In genomic region chr13:26219726-26220125, GRCh38 we compare ENCODE assay signal across 13 cellular contexts. TPM values are rescaled to one million over a fixed set of nuclear protein-coding genes. Genes with fewer than 3 reads are reported as not detected.
DNase-seq lines count a peak whose midpoint lies in the region; ATAC-seq and TF ChIP-seq lines count a peak whose summit lies in the region.
"Had no signal": no experiment of that assay in that cellular context is flagged by ENCODE, and none has a peak within 500 bp of the region (broad histone marks: within the 10 kb centered on the region; RNA-seq: fewer than 3 reads in every experiment).

No MANE protein-coding gene starts in this region.

- peak overlapping the region; percentile 91 for H3K4me2 ChIP-seq in smooth muscle cell
- H3K4me2 ChIP-seq: GM23338 had no signal

- CTCF ChIA-PET in activated CD4-positive, alpha-beta memory T cell treated with anti-CD3 and anti-CD28 coated beads for 36 hours (lab: Charles Lee) = interaction anchor here (1.5 to 9.3 kb wide), 3 partner anchors 34 to 479 kb away, joined by 3 to 73 read pairs (median 5); no protein-coding TSS in a partner anchor

- no peaks in the 10 kb centered on the region for H3K9me3 ChIP-seq in smooth muscle cell (replicated peaks; ENCODE audit: low read depth)
- no peaks in the 10 kb centered on the region for H3K9me3 ChIP-seq in BE2C

- no peak for DNase-seq in activated T-cell treated with anti-CD3 and anti-CD28 coated beads, Interleukin-2, amount 50 U/mL, for 4 hours
- DNase-seq in activated T-cell treated with anti-CD3 and anti-CD28 coated beads for 4 hours (no peak), fibroblast of the aortic adventitia (ENCODE audit: low read depth) (peak; percentile 24), smooth muscle cell (lab: John Stamatoyannopoulos, UW; ENCODE audit: unreplicated experiment) (no peak), BE2C (no peak)
- DNase-seq in activated CD4-positive, alpha-beta memory T cell treated with anti-CD3 and anti-CD28 coated beads for 36 hours = no peak
- DNase-seq in stimulated activated naive B cell treated with anti-CD40 and anti-IgM and Interleukin-4, amounts not matched to agents 10 μg/mL and 1 μg/mL and 100 μg/mL, for 72 hours = no peak
- DNase-seq: glutamatergic neuron, left ventricle myocardium superior, NCI-H1930, retina had no signal

- intact Hi-C loops in activated CD4-positive, alpha-beta memory T cell treated with anti-CD3 and anti-CD28 coated beads for 36 hours (cut with micrococcal nuclease) = no loop called here

- peaks cover 27% of the 10 kb centered on the region for H4K20me1 ChIP-seq in smooth muscle cell (ENCODE audit: low read depth)

- H3K27ac Mint-ChIP-seq in activated CD4-positive, alpha-beta memory T cell treated with anti-CD3 and anti-CD28 coated beads for 36 hours = no peak overlapping the region
- H3K27ac Mint-ChIP-seq in stimulated activated naive B cell treated with anti-CD40 and anti-IgM and Interleukin-4, amounts not matched to agents 10 μg/mL and 1 μg/mL and 100 μg/mL, for 72 hours = no peak overlapping the region
- H3K27ac Mint-ChIP-seq: GM23338 had no signal

- H3K27ac ChIP-seq in smooth muscle cell (ENCODE audit: low read depth) = peak overlapping the region; percentile 98

- ATAC-seq in activated T-cell treated with anti-CD3 and anti-CD28 coated beads, Interleukin-2, amount 50 U/mL, for 4 hours = no peak
- no peak for ATAC-seq in HG02852 (IDR thresholded peaks at IDR 0.05; ENCODE audit: unreplicated experiment)
- ATAC-seq in stimulated activated naive B cell treated with anti-CD40 and anti-IgM and Interleukin-4, amounts not matched to agents 10 μg/mL and 1 μg/mL and 100 μg/mL, for 72 hours (replicated peaks) = no peak
- ATAC-seq: GM23338, left ventricle myocardium superior had no signal

- H3K27me3 ChIP-seq in smooth muscle cell (ENCODE audit: low read depth) (no peaks in the 10 kb centered on the region), BE2C (no peaks in the 10 kb centered on the region)

- peaks cover 37% of the 10 kb centered on the region for H3K36me3 ChIP-seq in smooth muscle cell (ENCODE audit: low read depth)
- H3K36me3 ChIP-seq in BE2C = peaks cover 23% of the 10 kb centered on the region

- H3K79me2 ChIP-seq in smooth muscle cell (ENCODE audit: low read depth) = peaks cover 27% of the 10 kb centered on the region

- H3K4me1 Mint-ChIP-seq in activated T-cell treated with anti-CD3 and anti-CD28 coated beads, Interleukin-2, amount 50 U/mL, for 4 hours (ENCODE audit: low read depth) = peaks cover 34% of the 10 kb centered on the region
- H3K4me1 Mint-ChIP-seq in activated CD4-positive, alpha-beta memory T cell treated with anti-CD3 and anti-CD28 coated beads for 36 hours (ENCODE audit: low read depth) = peaks cover 32% of the 10 kb centered on the region
- peaks cover 15 to 25% of the 10 kb centered on the region in 2 donors for H3K4me1 Mint-ChIP-seq in stimulated activated naive B cell treated with anti-CD40 and anti-IgM and Interleukin-4, amounts not matched to agents 10 μg/mL and 1 μg/mL and 100 μg/mL, for 72 hours

- peaks cover 22% of the 10 kb centered on the region for H3F3A ChIP-seq in smooth muscle cell (ENCODE audit: low read depth)

- no peak overlapping the region for H2AFZ ChIP-seq in smooth muscle cell (ENCODE audit: low read depth)
- H2AFZ ChIP-seq: GM23338 had no signal

- H3K9me3 Mint-ChIP-seq in activated T-cell treated with anti-CD3 and anti-CD28 coated beads, Interleukin-2, amount 50 U/mL, for 4 hours = no peaks in the 10 kb centered on the region
- H3K9me3 Mint-ChIP-seq in activated CD4-positive, alpha-beta memory T cell treated with anti-CD3 and anti-CD28 coated beads for 36 hours = no peaks in the 10 kb centered on the region
- no peaks in the 10 kb centered on the region for H3K9me3 Mint-ChIP-seq in stimulated activated naive B cell treated with anti-CD40 and anti-IgM and Interleukin-4, amounts not matched to agents 10 μg/mL and 1 μg/mL and 100 μg/mL, for 72 hours
- H3K9me3 Mint-ChIP-seq: GM23338 had no signal

- 26% methylated on average over 1 of the region's 1 CpG for WGBS in smooth muscle cell (ENCODE audit: low lambda C conversion rate)

- peak overlapping the region; percentile 91 for H3K4me3 Mint-ChIP-seq in activated T-cell treated with anti-CD3 and anti-CD28 coated beads, Interleukin-2, amount 50 U/mL, for 4 hours
- H3K4me3 Mint-ChIP-seq in activated CD4-positive, alpha-beta memory T cell treated with anti-CD3 and anti-CD28 coated beads for 36 hours = peak overlapping the region; percentile 94
- no peak overlapping the region for H3K4me3 Mint-ChIP-seq in stimulated activated naive B cell treated with anti-CD40 and anti-IgM and Interleukin-4, amounts not matched to agents 10 μg/mL and 1 μg/mL and 100 μg/mL, for 72 hours

- H3K36me3 Mint-ChIP-seq in activated T-cell treated with anti-CD3 and anti-CD28 coated beads, Interleukin-2, amount 50 U/mL, for 4 hours (ENCODE audit: insufficient read depth) = peaks cover 26% of the 10 kb centered on the region
- peaks cover 36% of the 10 kb centered on the region for H3K36me3 Mint-ChIP-seq in activated CD4-positive, alpha-beta memory T cell treated with anti-CD3 and anti-CD28 coated beads for 36 hours
- peaks cover 11 to 28% of the 10 kb centered on the region in 2 donors for H3K36me3 Mint-ChIP-seq in stimulated activated naive B cell treated with anti-CD40 and anti-IgM and Interleukin-4, amounts not matched to agents 10 μg/mL and 1 μg/mL and 100 μg/mL, for 72 hours

- peak overlapping the region; percentile 98 for H3K9ac ChIP-seq in smooth muscle cell (ENCODE audit: low read depth)

- no peak for TF ChIP-seq CTCF in fibroblast of the aortic adventitia (IDR thresholded peaks at IDR 0.05; ENCODE audit: insufficient read depth, low read length)
- no peak for TF ChIP-seq CTCF in smooth muscle cell (IDR thresholded peaks at IDR 0.05; ENCODE audit: borderline replicate concordance, insufficient read depth, poor library complexity, severe bottlenecking)
- no peak for TF ChIP-seq CTCF in BE2C (IDR thresholded peaks at IDR 0.05; ENCODE audit: low read depth, low read length)

- no peaks in the 10 kb centered on the region for H3K27me3 Mint-ChIP-seq in activated T-cell treated with anti-CD3 and anti-CD28 coated beads, Interleukin-2, amount 50 U/mL, for 4 hours (ENCODE audit: low read depth)
- no peaks in the 10 kb centered on the region for H3K27me3 Mint-ChIP-seq in activated CD4-positive, alpha-beta memory T cell treated with anti-CD3 and anti-CD28 coated beads for 36 hours
- H3K27me3 Mint-ChIP-seq in stimulated activated naive B cell treated with anti-CD40 and anti-IgM and Interleukin-4, amounts not matched to agents 10 μg/mL and 1 μg/mL and 100 μg/mL, for 72 hours = no peaks in the 10 kb centered on the region

- peaks cover 24% of the 10 kb centered on the region for H3K4me1 ChIP-seq in smooth muscle cell (ENCODE audit: low read depth)
- H3K4me1 ChIP-seq in BE2C = no peaks in the 10 kb centered on the region

- POLR2A ChIA-PET in activated CD4-positive, alpha-beta memory T cell treated with anti-CD3 and anti-CD28 coated beads for 36 hours (lab: Charles Lee) = no interaction called here

- H3K4me3 ChIP-seq in fibroblast of the aortic adventitia (ENCODE audit: low read depth, low read length) = no peak overlapping the region
- H3K4me3 ChIP-seq in smooth muscle cell = peak overlapping the region; percentile 95
- H3K4me3 ChIP-seq in BE2C (ENCODE audit: low read depth, low read length) = no peak overlapping the region
- H3K4me3 ChIP-seq: GM23338 had no signal

RNA-seq across cellular contexts. Expression of gene RNF6, which starts 2.4 kb away (rescaled TPM):
- total RNA-seq in activated T-cell treated with anti-CD3 and anti-CD28 coated beads, Interleukin-2, amount 50 U/mL, for 4 hours = 10 to 100 TPM; 65.7 to 68.5 (median 67.7) TPM
- total RNA-seq in activated CD4-positive, alpha-beta memory T cell treated with anti-CD3 and anti-CD28 coated beads for 36 hours = 10 to 100 TPM; 40.7 to 45.0 TPM
- total RNA-seq in fibroblast of the aortic adventitia (ENCODE audit: low replicate concordance) = 24.5 and 39.0 TPM in 2 replicates
- 47.3 and 55.5 TPM in 2 replicates for total RNA-seq in smooth muscle cell
- polyA plus RNA-seq in smooth muscle cell = 27.8 and 31.7 TPM in 2 replicates
- 30.5 TPM for polyA plus RNA-seq in BE2C (2012; ENCODE audit: insufficient read depth, insufficient read length, low read depth)

RNA-seq across cellular contexts. Expression of gene CDK8, which starts 34.2 kb away (rescaled TPM):
- 10 to 100 TPM; 21.1 to 23.6 (median 23.0) TPM for total RNA-seq in activated T-cell treated with anti-CD3 and anti-CD28 coated beads, Interleukin-2, amount 50 U/mL, for 4 hours
- total RNA-seq in activated CD4-positive, alpha-beta memory T cell treated with anti-CD3 and anti-CD28 coated beads for 36 hours = 10 to 100 TPM; 14.6 to 15.0 TPM
- total RNA-seq in fibroblast of the aortic adventitia (ENCODE audit: low replicate concordance) (11.7 and 13.6 TPM in 2 replicates), smooth muscle cell (32.7 and 45.4 TPM in 2 replicates)
- polyA plus RNA-seq in smooth muscle cell = 11.3 and 12.6 TPM in 2 replicates
- 11.3 TPM for polyA plus RNA-seq in BE2C (2012; ENCODE audit: insufficient read depth, insufficient read length, low read depth)

Comparison
In these comparisons a context has a peak if more than half of its experiments do, and no peak if none do; other contexts are left out.
1. H3K4me3 Mint-ChIP-seq: peak in activated T-cell treated with anti-CD3 and anti-CD28 coated beads, Interleukin-2, amount 50 U/mL, for 4 hours (single experiment) and activated CD4-positive, alpha-beta memory T cell treated with anti-CD3 and anti-CD28 coated beads for 36 hours (single experiment); none in stimulated activated naive B cell treated with anti-CD40 and anti-IgM and Interleukin-4, amounts not matched to agents 10 μg/mL and 1 μg/mL and 100 μg/mL, for 72 hours (0 of 2).